13 cellular contexts compared by ENCODE assay signal in the genomic region with DNA sequence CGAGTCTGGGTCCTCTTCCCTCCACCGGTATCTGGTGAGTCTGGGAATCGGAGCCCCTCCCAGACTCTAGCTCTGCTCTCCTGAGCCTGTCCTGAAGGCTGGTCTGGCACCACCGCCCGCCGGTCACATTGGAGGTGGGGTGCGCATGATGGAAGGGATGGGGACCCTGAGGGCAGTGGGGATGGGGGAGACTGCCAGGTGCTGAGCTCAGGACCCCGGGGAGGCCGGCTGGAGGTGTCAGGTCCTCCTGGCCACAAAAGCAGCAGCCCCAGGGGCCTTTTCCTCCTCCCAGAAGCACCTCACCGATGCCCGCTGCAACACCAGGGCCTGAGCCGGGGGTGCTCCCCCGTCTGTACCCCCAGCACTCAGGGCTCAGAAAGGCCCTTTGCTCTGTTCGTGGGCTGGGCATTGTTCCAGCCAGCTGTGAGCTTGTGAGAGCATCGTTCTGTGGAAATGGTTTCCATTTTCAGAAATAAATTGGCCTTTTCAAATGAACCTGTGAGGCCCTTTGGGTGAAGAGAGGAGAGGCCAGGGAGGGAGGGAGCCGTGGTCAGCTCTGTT. TPM values are rescaled to one million over a fixed set of nuclear protein-coding genes. Genes with fewer than 3 reads are reported as not detected.
DNase-seq lines count a peak whose midpoint lies in the region; ATAC-seq and TF ChIP-seq lines count a peak whose summit lies in the region.
"Had no signal": no experiment of that assay in that cellular context is flagged by ENCODE, and none has a peak within 500 bp of the region (broad histone marks: within the 10 kb centered on the region; RNA-seq: fewer than 3 reads in every experiment).

No MANE protein-coding gene starts in this region.

- intact Hi-C loops in Caco-2 (cut with micrococcal nuclease; ENCODE audit: unreplicated experiment): no loop called here

- no peaks in the 10 kb centered on the region; the same call in 1 of the 2 replicates for H3K27me3 ChIP-seq in Caco-2 (replicated peaks; ENCODE audit: control insufficient read depth, insufficient read depth, low read length)
- peaks cover 3% of the 10 kb centered on the region for H3K27me3 ChIP-seq in RWPE2 (ENCODE audit: insufficient read depth, poor library complexity, severe bottlenecking)
- H3K27me3 ChIP-seq in osteoblast (ENCODE audit: insufficient read depth, low read length): peaks cover 10% of the 10 kb centered on the region
- H3K27me3 ChIP-seq: ascending aorta had no signal

- no peaks in the 10 kb centered on the region for H3K4me1 ChIP-seq in Caco-2
- H3K4me1 ChIP-seq in RWPE2 (ENCODE audit: insufficient read depth, poor library complexity, severe bottlenecking): no peaks in the 10 kb centered on the region
- H3K4me1 ChIP-seq in osteoblast (ENCODE audit: insufficient read depth, low read length): no peaks in the 10 kb centered on the region
- H3K4me1 ChIP-seq: ascending aorta had no signal

- no peaks in the 10 kb centered on the region for H4K20me1 ChIP-seq in osteoblast (ENCODE audit: insufficient read depth, low read length)

- no peaks in the 10 kb centered on the region for H3K36me3 ChIP-seq in Caco-2 (ENCODE audit: control insufficient read depth, insufficient read depth, low read length)
- no peaks in the 10 kb centered on the region for H3K36me3 ChIP-seq in RWPE2 (ENCODE audit: low read depth)
- no peaks in the 10 kb centered on the region for H3K36me3 ChIP-seq in osteoblast (ENCODE audit: insufficient read depth, low read length)
- H3K36me3 ChIP-seq: ascending aorta had no signal

- H3K4me3 ChIP-seq in Caco-2 (ENCODE audit: low read depth, low read length): no peak overlapping the region
- H3K4me3 ChIP-seq in RWPE2 (ENCODE audit: severe bottlenecking): no peak overlapping the region
- H3K4me3 ChIP-seq in osteoblast (ENCODE audit: insufficient read depth, low read length): no peak overlapping the region
- H3K4me3 ChIP-seq: ascending aorta had no signal

- DNase-seq in Caco-2 (peak; percentile 9 to 43), RWPE2 (ENCODE audit: low spot score) (peak; percentile 85), osteoblast (ENCODE audit: insufficient read length, low spot score, missing footprints) (peak; percentile 74), HEK293T (ENCODE audit: extremely low spot score) (no peak)
- DNase-seq: cortex of kidney, NCI-H1092 treated with DMSO at 0.1 percent for 48 hours had no signal

- ATAC-seq in RWPE2 (ENCODE audit: low read depth): no peak
- ATAC-seq in HG03469 (IDR thresholded peaks at IDR 0.05; ENCODE audit: unreplicated experiment): no peak
- ATAC-seq: esophagus mucosa had no signal

- H3K27ac Mint-ChIP-seq in Caco-2 (ENCODE audit: unreplicated experiment): no peak overlapping the region

- POLR2A ChIA-PET in Caco-2 (lab: Charles Lee) (no interaction called here), HEK293T (lab: Yijun Ruan, JAX) (no interaction called here)

- peaks cover 15% of the 10 kb centered on the region for H3K27me3 Mint-ChIP-seq in Caco-2 (ENCODE audit: insufficient read depth, unreplicated experiment)

- H3K9me3 ChIP-seq in Caco-2 (no peaks in the 10 kb centered on the region; the same call in 1 of the 2 replicates), RWPE2 (ENCODE audit: severe bottlenecking) (no peaks in the 10 kb centered on the region), osteoblast (ENCODE audit: low read depth, low read length) (no peaks in the 10 kb centered on the region)
- H3K9me3 ChIP-seq: ascending aorta, SK-N-SH had no signal

- BruUV-seq in Caco-2 (replicated peaks; lab: Mats Ljungman, UMichigan): no TSS peak

- no peaks in the 10 kb centered on the region for H3K9me3 Mint-ChIP-seq in Caco-2 (ENCODE audit: unreplicated experiment)
- H3K9me3 Mint-ChIP-seq: CD8-positive, alpha-beta memory T cell had no signal

- H3K36me3 Mint-ChIP-seq in Caco-2 (ENCODE audit: insufficient read depth, unreplicated experiment): no peaks in the 10 kb centered on the region
- H3K36me3 Mint-ChIP-seq: CD8-positive, alpha-beta memory T cell had no signal

- H3K27ac ChIP-seq in RWPE2 (ENCODE audit: poor library complexity, severe bottlenecking) (no peak overlapping the region), osteoblast (ENCODE audit: low read depth, low read length) (no peak overlapping the region)
- H3K27ac ChIP-seq: ascending aorta had no signal

- no peak for TF ChIP-seq CTCF in Caco-2 (IDR thresholded peaks at IDR 0.05; ENCODE audit: insufficient read depth in 1 of 2, low read depth in 1 of 2, low read length in 1 of 2, severe bottlenecking in 1 of 2, unreplicated experiment in 1 of 2)
- TF ChIP-seq CTCF in RWPE2 (IDR thresholded peaks at IDR 0.05; ENCODE audit: poor library complexity, severe bottlenecking): no peak
- no peak for TF ChIP-seq CTCF in osteoblast (IDR thresholded peaks at IDR 0.05; ENCODE audit: extremely low read depth, low read depth, low read length)

- no peak overlapping the region for H3K4me2 ChIP-seq in osteoblast (ENCODE audit: insufficient read depth, low read length)
- H3K4me2 ChIP-seq: SK-N-SH had no signal

- H3K4me3 Mint-ChIP-seq in Caco-2 (ENCODE audit: unreplicated experiment): no peak overlapping the region
- H3K4me3 Mint-ChIP-seq: CD8-positive, alpha-beta memory T cell had no signal

- CTCF ChIA-PET in Caco-2 (lab: Charles Lee): interaction anchor here (0.6 to 2.5 kb wide), 2 partner anchors 10 to 27 kb away, joined by 8 to 13 read pairs; no protein-coding TSS in a partner anchor
- CTCF ChIA-PET in HEK293T (lab: Yijun Ruan, JAX): no interaction called here

- no peaks in the 10 kb centered on the region for H3K79me2 ChIP-seq in osteoblast (ENCODE audit: insufficient read depth, low read length)

- no peaks in the 10 kb centered on the region for H3K4me1 Mint-ChIP-seq in Caco-2 (ENCODE audit: low read depth, unreplicated experiment)

- no peak overlapping the region for H2AFZ ChIP-seq in osteoblast (ENCODE audit: low read length)

TF ChIP-seq in HEK293T, 16 proteins besides CTCF, POLR2A, EP300 and RAD21:
- TF ChIP-seq CTBP1 (IDR thresholded peaks at IDR 0.05; ENCODE audit: borderline replicate concordance) (no peak), L3MBTL2 (conservative IDR thresholded peaks at IDR 0.05) (no peak), LEF1 (IDR thresholded peaks at IDR 0.05; ENCODE audit: borderline replicate concordance) (no peak), FOXA1 (IDR thresholded peaks at IDR 0.05) (no peak), ZNF384 (IDR thresholded peaks at IDR 0.05) (no peak), SP1 (IDR thresholded peaks at IDR 0.05) (no peak), SUZ12 (IDR thresholded peaks at IDR 0.05) (no peak), HDGF (IDR thresholded peaks at IDR 0.05; ENCODE audit: borderline replicate concordance) (no peak)
- TF ChIP-seq, protein P1, sequence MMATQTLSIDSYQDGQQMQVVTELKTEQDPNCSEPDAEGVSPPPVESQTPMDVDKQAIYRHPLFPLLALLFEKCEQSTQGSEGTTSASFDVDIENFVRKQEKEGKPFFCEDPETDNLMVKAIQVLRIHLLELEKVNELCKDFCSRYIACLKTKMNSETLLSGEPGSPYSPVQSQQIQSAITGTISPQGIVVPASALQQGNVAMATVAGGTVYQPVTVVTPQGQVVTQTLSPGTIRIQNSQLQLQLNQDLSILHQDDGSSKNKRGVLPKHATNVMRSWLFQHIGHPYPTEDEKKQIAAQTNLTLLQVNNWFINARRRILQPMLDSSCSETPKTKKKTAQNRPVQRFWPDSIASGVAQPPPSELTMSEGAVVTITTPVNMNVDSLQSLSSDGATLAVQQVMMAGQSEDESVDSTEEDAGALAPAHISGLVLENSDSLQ (IDR thresholded peaks at IDR 0.05): no peak

RNA-seq across cellular contexts. Expression of a gene that starts 2.5 kb away (rescaled TPM):
- total RNA-seq in Caco-2 (2022) (not detected in 2 replicates), osteoblast (not detected in 2 replicates)
- total RNA-seq: ascending aorta; CD8-positive, alpha-beta memory T cell; esophagus mucosa; liver; skeletal muscle tissue had no signal

RNA-seq across cellular contexts. Expression of a gene that starts 25.7 kb away (rescaled TPM):
- total RNA-seq in Caco-2 (2022) (not detected in 2 replicates), osteoblast (0.72 TPM in 1 of 2 replicates, not detected in the other)
- total RNA-seq: ascending aorta, liver had no signal

RNA-seq across cellular contexts. Expression of a gene that starts 30.0 kb away (rescaled TPM):
- 0.51 and 0.59 TPM in 2 replicates for total RNA-seq in Caco-2 (2022)
- 0.59 and 0.72 TPM in 2 replicates for total RNA-seq in osteoblast

RNA-seq across cellular contexts. Expression of a gene that starts 30.6 kb away (rescaled TPM):
- total RNA-seq in Caco-2 (2022): 29.3 and 34.3 TPM in 2 replicates
- 5.3 and 6.9 TPM in 2 replicates for total RNA-seq in osteoblast

RNA-seq across cellular contexts. Expression of a gene that starts 46.9 kb away (rescaled TPM):
- 39.9 and 48.3 TPM in 2 replicates for total RNA-seq in Caco-2 (2022)
- 28.9 and 31.5 TPM in 2 replicates for total RNA-seq in osteoblast
